Comparison of ENCODE assay signal across 8 cellular contexts in the genomic region with DNA sequence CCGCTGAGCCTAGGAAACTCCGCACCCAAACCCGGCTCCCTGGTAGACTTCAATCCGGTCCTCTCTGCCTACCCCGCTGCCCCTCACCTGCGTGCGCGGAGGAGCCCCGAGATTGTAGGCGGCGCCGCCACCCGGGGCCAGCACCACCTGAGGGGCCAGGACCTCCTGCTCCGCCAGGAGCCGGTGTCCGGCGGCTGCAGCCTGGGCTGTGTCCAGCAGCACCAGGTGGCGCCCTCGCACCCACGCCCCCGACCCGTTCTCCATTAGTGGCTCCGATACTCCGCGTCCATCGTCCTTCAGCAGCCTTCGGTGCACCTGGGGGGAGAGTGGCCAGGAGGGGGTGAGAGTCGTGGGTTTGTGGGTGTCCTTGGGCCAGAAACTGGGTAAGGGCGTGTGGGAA. TPM values are rescaled to one million over a fixed set of nuclear protein-coding genes. Genes with fewer than 3 reads are reported as not detected.
A peak's percentile ranks its signal among the peaks of the same experiment; 100 is the strongest.
DNase-seq lines count a peak whose midpoint lies in the region; ATAC-seq and TF ChIP-seq lines count a peak whose summit lies in the region.

No MANE protein-coding gene starts in this region.

- TF ChIP-seq POLR2A in right lobe of liver (IDR thresholded peaks at IDR 0.05), result no peak
- no peak for TF ChIP-seq POLR2A in upper lobe of left lung (IDR thresholded peaks at IDR 0.05)

- H3K4me3 ChIP-seq in epithelial cell of esophagus (ENCODE audit: low read length) (peak overlapping the region; percentile 30), right lobe of liver (peak overlapping the region in 1 of 3 donors; percentile 26), upper lobe of left lung (peak overlapping the region; percentile 2 to 51 (median 44))

- H3K9me3 ChIP-seq in right lobe of liver, result no peaks in the 10 kb centered on the region
- H3K9me3 ChIP-seq in upper lobe of left lung, result no peaks in the 10 kb centered on the region

- TF ChIP-seq CTCF in epithelial cell of esophagus (IDR thresholded peaks at IDR 0.05; ENCODE audit: insufficient read depth, low read depth, low read length, missing control alignments) (no peak), right lobe of liver (IDR thresholded peaks at IDR 0.05) (peak; percentile 13 to 43 (median 22)), upper lobe of left lung (IDR thresholded peaks at IDR 0.05) (peak in 3 of 6 experiments; percentile 9 to 40 (median 10))

- DNase-seq in NCI-H1105 (lab: John Stamatoyannopoulos, UW) (peak; percentile 10), NCI-H1105 treated with DMSO at 0.1 percent for 48 hours (lab: John Stamatoyannopoulos, UW) (no peak), epithelial cell of esophagus (ENCODE audit: low read depth) (no peak), right lobe of liver (no peak), upper lobe of left lung (peak; percentile 37 to 86), NCI-H1694 (lab: John Stamatoyannopoulos, UW) (no peak), NCI-H2171 treated with DMSO at 0.1 percent for 48 hours (lab: John Stamatoyannopoulos, UW) (no peak), NCI-H2227 treated with DMSO at 0.1 percent for 48 hours (lab: John Stamatoyannopoulos, UW) (no peak)

- no peak for TF ChIP-seq EP300 in upper lobe of left lung (IDR thresholded peaks at IDR 0.05)

- H3K4me1 ChIP-seq in right lobe of liver, result peaks cover 0 to 6% (median 0%) of the 10 kb centered on the region in 4 donors
- peaks cover 8 to 21% (median 12%) of the 10 kb centered on the region in 4 donors for H3K4me1 ChIP-seq in upper lobe of left lung

- H3K27me3 ChIP-seq in right lobe of liver, result no peaks in the 10 kb centered on the region
- no peaks in the 10 kb centered on the region for H3K27me3 ChIP-seq in upper lobe of left lung

- intact Hi-C loops in right lobe of liver (cut with DNase I), result no loop called here

- H3K36me3 ChIP-seq in right lobe of liver (no peaks in the 10 kb centered on the region), upper lobe of left lung (peaks cover 0 to 10% (median 1%) of the 10 kb centered on the region in 4 donors)

- H3K27ac ChIP-seq in right lobe of liver, result no peak overlapping the region
- H3K27ac ChIP-seq in upper lobe of left lung, result no peak overlapping the region

- ATAC-seq in right lobe of liver (peak; percentile 38 to 61 (median 54)), upper lobe of left lung (ENCODE audit: low FRiP score in 2 of 2) (peak; percentile 5 to 57)

- WGBS in right lobe of liver (ENCODE audit: insufficient coverage, low coverage, low lambda C conversion rate, missing lambda C conversion rate), result 22% methylated on average over 14 of the region's 29 CpGs
- 7 to 54% methylated on average over 14 to 28 of the region's 29 CpGs for WGBS in upper lobe of left lung, 2 donors

RNA-seq across cellular contexts. Expression of gene MAN2B1, which starts 18.5 kb away (rescaled TPM):
- total RNA-seq in right lobe of liver (10 to 100 TPM; 32.7 to 76.5 (median 53.6) TPM), upper lobe of left lung (100 to 1,000 TPM in 5 of 6 donors, 10 to 100 TPM in 1; 56.8 to 299 (median 121) TPM)

RNA-seq across cellular contexts. Expression of gene WDR83, which starts 18.5 kb away (rescaled TPM):
- total RNA-seq in right lobe of liver (1 to 10 TPM; 2.5 to 6.2 (median 4.2) TPM), upper lobe of left lung (10 to 100 TPM in 2 of 6 donors, 1 to 10 TPM in 4; 6.1 to 12.9 (median 8.4) TPM)

RNA-seq across cellular contexts. Expression of gene DHPS, which starts 33.6 kb away (rescaled TPM):
- total RNA-seq in right lobe of liver, result 10 to 100 TPM; 29.5 to 60.5 (median 45.8) TPM
- 100 to 1,000 TPM in 2 of 6 donors, 10 to 100 TPM in 4; 71.6 to 190 (median 94.3) TPM for total RNA-seq in upper lobe of left lung

RNA-seq across cellular contexts. Expression of gene ZNF791, which starts 37.4 kb away (rescaled TPM):
- total RNA-seq in right lobe of liver (10 to 100 TPM in 1 of 6 experiments, 1 to 10 TPM in 5; 5.5 to 10.7 (median 7.8) TPM), upper lobe of left lung (10 to 100 TPM; 12.6 to 29.3 (median 21.9) TPM)

RNA-seq across cellular contexts. Expression of gene ZNF490, which starts 37.5 kb away (rescaled TPM):
- 1 to 10 TPM; 3.6 to 7.0 (median 4.3) TPM for total RNA-seq in right lobe of liver
- total RNA-seq in upper lobe of left lung, result 10 to 100 TPM in 2 of 6 donors, 1 to 10 TPM in 4; 4.3 to 11.6 (median 9.0) TPM

Comparison
In these comparisons a context has a peak if more than half of its experiments do, and no peak if none do; other contexts are left out.
1. DNase-seq: peak in NCI-H1105 (single experiment) and upper lobe of left lung (2 of 2); none in NCI-H1105 treated with DMSO at 0.1 percent for 48 hours (single experiment), epithelial cell of esophagus (single experiment), right lobe of liver (0 of 3), NCI-H1694 (single experiment), NCI-H2171 treated with DMSO at 0.1 percent for 48 hours (single experiment) and NCI-H2227 treated with DMSO at 0.1 percent for 48 hours (single experiment).